9 cellular contexts compared by ENCODE assay signal in the genomic region with DNA sequence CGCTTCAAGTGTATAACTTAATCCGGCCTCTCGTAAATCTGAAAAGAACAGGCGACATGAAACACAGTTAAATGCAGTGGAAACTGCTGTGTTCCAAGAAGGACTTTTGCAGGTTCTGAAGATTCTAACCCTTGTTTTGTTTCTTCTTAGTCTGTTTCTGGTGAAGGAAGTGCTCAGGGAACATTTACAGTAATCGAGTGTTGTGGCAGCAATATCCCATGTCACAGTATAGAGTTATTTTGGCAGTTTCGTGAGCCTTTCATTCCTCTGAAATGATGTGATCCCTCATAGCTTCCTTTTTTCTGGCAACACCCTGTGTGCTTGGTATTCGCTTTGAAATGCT. TPM values are rescaled to one million over a fixed set of nuclear protein-coding genes. Genes with fewer than 3 reads are reported as not detected.
DNase-seq lines count a peak whose midpoint lies in the region; ATAC-seq and TF ChIP-seq lines count a peak whose summit lies in the region.
"Had no signal": no experiment of that assay in that cellular context is flagged by ENCODE, and none has a peak within 500 bp of the region (broad histone marks: within the 10 kb centered on the region; RNA-seq: fewer than 3 reads in every experiment).

No MANE protein-coding gene starts in this region.

- H3K9me3 ChIP-seq in heart right ventricle (no peaks in the 10 kb centered on the region), vagina (no peaks in the 10 kb centered on the region), MM.1S (replicated peaks; ENCODE audit: insufficient read depth, low read length) (no peaks in the 10 kb centered on the region)

- peak overlapping the region; percentile 47 to 93 (median 90) for H3K27ac ChIP-seq in heart right ventricle
- peak overlapping the region; percentile 86 for H3K27ac ChIP-seq in vagina
- H3K27ac ChIP-seq in MM.1S (ENCODE audit: low read length): no peak overlapping the region

- no peaks in the 10 kb centered on the region for H3K27me3 Mint-ChIP-seq in mesothelial cell of epicardium (ENCODE audit: low read depth)

- peak overlapping the region; percentile 96 for H3K27ac Mint-ChIP-seq in mesothelial cell of epicardium

- peaks cover 73% of the 10 kb centered on the region for H3K4me1 Mint-ChIP-seq in mesothelial cell of epicardium

- no peak overlapping the region for H3K9ac ChIP-seq in MM.1S (ENCODE audit: low read length)

- no peak overlapping the region; the same call in 1 of the 2 replicates for H3K4me2 ChIP-seq in MM.1S (ENCODE audit: low read depth, low read length)

- no peak overlapping the region for H2AFZ ChIP-seq in MM.1S (ENCODE audit: low read length)

- no peaks in the 10 kb centered on the region for H3K79me2 ChIP-seq in MM.1S (ENCODE audit: low read length)

- WGBS in heart right ventricle, 2 donors: 15 to 33% methylated on average over 7 of the region's 7 CpGs

- no peaks in the 10 kb centered on the region for H4K20me1 ChIP-seq in MM.1S (ENCODE audit: insufficient read depth, low read length)

- H3F3A ChIP-seq in MM.1S (ENCODE audit: insufficient read depth, low read length): peaks cover 12% of the 10 kb centered on the region

- peak overlapping the region; percentile 56 to 95 (median 89) for H3K4me3 ChIP-seq in heart right ventricle
- peak overlapping the region; percentile 88 to 95 for H3K4me3 ChIP-seq in cardiac fibroblast (replicated peaks in 1 of 2; ENCODE audit: low read depth in 2 of 2, low read length in 2 of 2)
- peak overlapping the region; percentile 85 to 97 for H3K4me3 ChIP-seq in vagina
- no peak overlapping the region for H3K4me3 ChIP-seq in MM.1S (ENCODE audit: low read length)

- peaks cover 0 to 34% (median 0%) of the 10 kb centered on the region in 7 donors for H3K27me3 ChIP-seq in heart right ventricle
- H3K27me3 ChIP-seq in vagina: no peaks in the 10 kb centered on the region
- H3K27me3 ChIP-seq in MM.1S (replicated peaks; ENCODE audit: insufficient read depth, low read length): peaks cover 9% of the 10 kb centered on the region; the same call in 1 of the 2 replicates

- no peaks in the 10 kb centered on the region for H3K9me2 ChIP-seq in MM.1S (replicated peaks; ENCODE audit: insufficient read depth, low read length)

- H3K4me3 Mint-ChIP-seq in mesothelial cell of epicardium: peak overlapping the region; percentile 98

- H3K36me3 ChIP-seq in heart right ventricle (no peaks in the 10 kb centered on the region), vagina (no peaks in the 10 kb centered on the region), MM.1S (replicated peaks; ENCODE audit: insufficient read depth, low read length) (no peaks in the 10 kb centered on the region)

- DNase-seq in heart right ventricle: no peak
- no peak for DNase-seq in Right ventricle myocardium superior
- peak; percentile 79 to 84 for DNase-seq in cardiac fibroblast (ENCODE audit: low read depth in 2 of 2)
- no peak for DNase-seq in mesothelial cell of epicardium (ENCODE audit: low spot score in 2 of 2, unreplicated experiment in 2 of 2)
- DNase-seq in vagina (ENCODE audit: extremely low spot score in 2 of 2): no peak
- no peak for DNase-seq in MM.1S
- DNase-seq: DMS79 had no signal

- TF ChIP-seq CTCF in heart right ventricle (IDR thresholded peaks at IDR 0.05) (no peak), cardiac fibroblast (IDR thresholded peaks at IDR 0.05; ENCODE audit: low read depth, low read length) (no peak), mesothelial cell of epicardium (IDR thresholded peaks at IDR 0.05; ENCODE audit: unreplicated experiment) (no peak), vagina (IDR thresholded peaks at IDR 0.05) (no peak), MM.1S (IDR thresholded peaks at IDR 0.05; ENCODE audit: low read length) (no peak)

- no peaks in the 10 kb centered on the region for H3K36me3 Mint-ChIP-seq in mesothelial cell of epicardium

- H3K4me1 ChIP-seq in heart right ventricle: peaks cover 8 to 74% (median 55%) of the 10 kb centered on the region in 9 donors
- peaks cover 68% of the 10 kb centered on the region for H3K4me1 ChIP-seq in vagina
- H3K4me1 ChIP-seq in MM.1S (ENCODE audit: low read length): 0 out of 2 replicates have a peak, but pooled peaks cover 9% of the 10 kb centered on the region

- no peaks in the 10 kb centered on the region for H3K9me3 Mint-ChIP-seq in mesothelial cell of epicardium

- TF ChIP-seq POLR2A in vagina (IDR thresholded peaks at IDR 0.05): no peak

- intact Hi-C loops in heart right ventricle (cut with DNase I) (loop anchor here in 9 of 10 donors (2.0 to 10.0 kb wide), 9 partner anchors 54 to 427 kb away; no protein-coding TSS in a partner anchor), Right ventricle myocardium superior (cut with DNase I) (loop anchor here (5.0 to 10.0 kb wide), 2 partner anchors 99 to 237 kb away; a partner anchor contains a TSS), vagina (cut with DNase I) (loop anchor here (5.0 to 10.0 kb wide), 4 partner anchors 97 to 427 kb away; no protein-coding TSS in a partner anchor)

- ATAC-seq in heart right ventricle: no peak
- no peak for ATAC-seq in Right ventricle myocardium superior (ENCODE audit: poor library complexity)
- ATAC-seq in HG03095 (IDR thresholded peaks at IDR 0.05; ENCODE audit: unreplicated experiment): no peak
- ATAC-seq in GM18498 (IDR thresholded peaks at IDR 0.05; ENCODE audit: unreplicated experiment): no peak

RNA-seq across cellular contexts. Expression of a gene that starts 2.7 kb away (rescaled TPM):
- total RNA-seq in heart right ventricle (10 to 100 TPM; 35.1 to 83.6 (median 66.5) TPM), Right ventricle myocardium superior (17.2 TPM), mesothelial cell of epicardium (58.3 to 69.7 TPM (median 61.8 TPM) in 3 replicates), vagina (60.4 TPM)
- polyA plus RNA-seq in heart right ventricle: 10 to 100 TPM; 14.1 to 21.4 TPM

Comparison
In these comparisons a context has a peak if more than half of its experiments do, and no peak if none do; other contexts are left out.
1. DNase-seq: peak in cardiac fibroblast (2 of 2); none in heart right ventricle (0 of 2), Right ventricle myocardium superior (single experiment), mesothelial cell of epicardium (0 of 2), vagina (0 of 2) and MM.1S (single experiment).